26 cellular contexts compared by ENCODE assay signal in genomic region chr12:1369460-1369859, GRCh38.
DNase-seq lines count a peak whose midpoint lies in the region; ATAC-seq, FAIRE-seq and TF ChIP-seq lines count a peak whose summit lies in the region.
"Had no signal": no experiment of that assay in that cellular context is flagged by ENCODE, and none has a peak within 500 bp of the region (broad histone marks: within the 10 kb centered on the region; RNA-seq: fewer than 3 reads in every experiment).

No MANE protein-coding gene starts in this region.

- no peak for TF ChIP-seq CTCF in WTC11 (IDR thresholded peaks at IDR 0.05)

- no peaks in the 10 kb centered on the region for H3K79me1 ChIP-seq in trophoblast cell (ENCODE audit: low read length)

- H3K9me3 ChIP-seq in trophoblast cell (ENCODE audit: insufficient read depth, low read depth, low read length), result no peaks in the 10 kb centered on the region
- H3K9me3 ChIP-seq: Caco-2, mucosa of descending colon, tibial nerve had no signal

- CTCF ChIA-PET in WTC11 (lab: Charles Lee), result interaction anchor here (1.0 to 1.9 kb wide), 3 partner anchors 148 to 277 kb away, joined by 3 to 11 read pairs (median 4); no protein-coding TSS in a partner anchor

- H3K27ac Mint-ChIP-seq in WTC11, result peak overlapping the region; percentile 1; the same call in 1 of the 2 replicates
- H3K27ac Mint-ChIP-seq: activated naive CD8-positive, alpha-beta T cell treated with anti-CD3 and anti-CD28 coated beads, Interleukin-2, amount 10 ng/mL, durations not matched to agents 7 days and 5 days; effector memory CD8-positive, alpha-beta T cell; stimulated activated naive CD8-positive, alpha-beta T cell treated with anti-CD3 and anti-CD28 coated beads, Interleukin-15, amount 100 ng/mL, for 72 hours had no signal

- no peak overlapping the region for H3K4me3 ChIP-seq in trophoblast cell (ENCODE audit: low read depth, low read length)
- H3K4me3 ChIP-seq: BLaER1, mucosa of descending colon, PC-9, tibial nerve had no signal

- H3K4ac ChIP-seq in trophoblast cell (ENCODE audit: low read depth, low read length), result no peak overlapping the region

- no peak overlapping the region for H3K18ac ChIP-seq in trophoblast cell (ENCODE audit: low read length)

- no peaks in the 10 kb centered on the region for H3K79me2 ChIP-seq in trophoblast cell (ENCODE audit: control insufficient read depth, insufficient read depth, low read length, poor library complexity)

- no peak overlapping the region for H2BK12ac ChIP-seq in trophoblast cell (ENCODE audit: low read length)

- H4K8ac ChIP-seq in trophoblast cell (ENCODE audit: low read depth, low read length), result no peak overlapping the region

- H2BK120ac ChIP-seq in trophoblast cell (ENCODE audit: insufficient read depth, low read length, poor library complexity), result no peak overlapping the region

- peak; percentile 72 for FAIRE-seq in HTR-8/SVneo (lab: Jason Lieb, UNC)
- FAIRE-seq: GM12891 had no signal

- H3K14ac ChIP-seq in trophoblast cell (ENCODE audit: low read length), result no peak overlapping the region

- no peaks in the 10 kb centered on the region for H3K27me3 Mint-ChIP-seq in WTC11 (ENCODE audit: low read depth)
- H3K27me3 Mint-ChIP-seq: activated naive CD8-positive, alpha-beta T cell treated with anti-CD3 and anti-CD28 coated beads, Interleukin-2, amount 10 ng/mL, durations not matched to agents 7 days and 5 days; effector memory CD8-positive, alpha-beta T cell; stimulated activated naive CD8-positive, alpha-beta T cell treated with anti-CD3 and anti-CD28 coated beads, Interleukin-15, amount 100 ng/mL, for 72 hours had no signal

- no peak overlapping the region for H4K12ac ChIP-seq in trophoblast cell (ENCODE audit: low read depth, low read length)

- H2AK5ac ChIP-seq in trophoblast cell (ENCODE audit: low read length), result no peak overlapping the region

- no CpG with 5 or more reads among the region's 5 CpGs for WGBS in trophoblast cell (ENCODE audit: extremely low coverage, insufficient coverage, insufficient read length)

- H3K36me3 Mint-ChIP-seq in WTC11, result peaks cover 12% of the 10 kb centered on the region; the same call in 1 of the 2 replicates

- H3K36me3 ChIP-seq in trophoblast cell (ENCODE audit: control insufficient read depth in 1 of 2, insufficient read depth in 2 of 2, low read length in 2 of 2), result peaks cover 0 to 3% of the 10 kb centered on the region in 2 experiments

- peaks cover 0 to 3% of the 10 kb centered on the region in 2 experiments for H3K4me1 ChIP-seq in trophoblast cell (ENCODE audit: control insufficient read depth in 1 of 2, insufficient read depth in 2 of 2, low read length in 2 of 2)
- H3K4me1 ChIP-seq: BLaER1 had no signal

- no peak overlapping the region for H4K91ac ChIP-seq in trophoblast cell (ENCODE audit: low read depth, low read length)

- H3K4me2 ChIP-seq in trophoblast cell (ENCODE audit: low read length), result no peak overlapping the region
- H3K4me2 ChIP-seq: BLaER1, PC-9 had no signal

- peaks cover 24% of the 10 kb centered on the region for H3K4me1 Mint-ChIP-seq in WTC11
- H3K4me1 Mint-ChIP-seq: stimulated activated naive CD8-positive, alpha-beta T cell treated with anti-CD3 and anti-CD28 coated beads, Interleukin-15, amount 100 ng/mL, for 72 hours had no signal

- no peak overlapping the region; the same call in 1 of the 2 replicates for H3K4me3 Mint-ChIP-seq in WTC11
- H3K4me3 Mint-ChIP-seq: activated naive CD8-positive, alpha-beta T cell treated with anti-CD3 and anti-CD28 coated beads, Interleukin-2, amount 10 ng/mL, durations not matched to agents 7 days and 5 days; effector memory CD8-positive, alpha-beta T cell; stimulated activated naive CD8-positive, alpha-beta T cell treated with anti-CD3 and anti-CD28 coated beads, Interleukin-15, amount 100 ng/mL, for 72 hours had no signal

- POLR2A ChIA-PET in WTC11 (lab: Charles Lee), result interaction anchor here (0.7 kb wide), 1 partner anchor 11 kb away, joined by 4 read pairs; no protein-coding TSS in a partner anchor

- no peak overlapping the region for H3K9ac ChIP-seq in trophoblast cell (ENCODE audit: low read length)
- H3K9ac ChIP-seq: BLaER1 had no signal

- H3K27ac ChIP-seq in trophoblast cell (ENCODE audit: low read depth, low read length), result no peak overlapping the region
- H3K27ac ChIP-seq: BLaER1, PC-9, tibial nerve had no signal

- no peaks in the 10 kb centered on the region for H3K27me3 ChIP-seq in trophoblast cell (ENCODE audit: insufficient read depth, low read length)
- H3K27me3 ChIP-seq: BLaER1, tibial nerve had no signal

- H2AFZ ChIP-seq in trophoblast cell (ENCODE audit: insufficient read depth, low read length, poor library complexity), result no peak overlapping the region
- H2AFZ ChIP-seq: PC-9 had no signal

- no peak overlapping the region for H2BK5ac ChIP-seq in trophoblast cell (ENCODE audit: low read depth, low read length, poor library complexity)

- peaks cover 11% of the 10 kb centered on the region for H3K9me3 Mint-ChIP-seq in WTC11
- H3K9me3 Mint-ChIP-seq: activated naive CD8-positive, alpha-beta T cell treated with anti-CD3 and anti-CD28 coated beads, Interleukin-2, amount 10 ng/mL, durations not matched to agents 7 days and 5 days; effector memory CD8-positive, alpha-beta T cell; stimulated activated naive CD8-positive, alpha-beta T cell treated with anti-CD3 and anti-CD28 coated beads, Interleukin-15, amount 100 ng/mL, for 72 hours had no signal

- ATAC-seq in WTC11, result no peak
- ATAC-seq: effector memory CD8-positive, alpha-beta T cell; mucosa of descending colon; stimulated activated naive CD8-positive, alpha-beta T cell treated with anti-CD3 and anti-CD28 coated beads, Interleukin-15, amount 100 ng/mL, for 72 hours had no signal

- DNase-seq in HTR-8/SVneo (ENCODE audit: insufficient read length, low spot score) (no peak), WTC11 (ENCODE audit: low spot score) (no peak), iris pigment epithelial cell (ENCODE audit: low read depth) (peak; percentile 5), trophoblast cell (peak; percentile 30 to 35), NCI-H1694 treated with DMSO at 0.1 percent for 48 hours (lab: John Stamatoyannopoulos, UW) (no peak), RKO (ENCODE audit: low spot score) (no peak), germinal center (ENCODE audit: low spot score) (no peak)
- DNase-seq in stimulated activated CD8-positive, alpha-beta memory T cell treated with anti-CD3 and anti-CD28 coated beads, Interleukin-4, amount 100 ng/mL, for 48 hours, result no peak
- DNase-seq: ACHN; activated CD4-positive, alpha-beta T cell treated with anti-CD3 and anti-CD28 coated beads, Interleukin-2, amount 50 U/mL, for 48 hours; activated CD4-positive, CD25-positive, alpha-beta regulatory T cell; activated naive CD8-positive, alpha-beta T cell treated with anti-CD3 and anti-CD28 coated beads, Interleukin-2, amount 10 ng/mL, durations not matched to agents 7 days and 5 days; Caco-2; DND-41; effector memory CD8-positive, alpha-beta T cell; mucosa of descending colon; NCI-H1105 treated with DMSO at 0.1 percent for 48 hours; NCI-H2081 treated with DMSO at 0.1 percent for 48 hours; NCI-H446; PC-9; stimulated activated CD4-positive, alpha-beta T cell treated with anti-CD3 and anti-CD28 coated beads, Interleukin-4, amount 100 ng/mL, for 24 hours; stimulated activated naive CD8-positive, alpha-beta T cell treated with anti-CD3 and anti-CD28 coated beads, Interleukin-15, amount 100 ng/mL, for 72 hours; T-helper 9 cell had no signal

- no peak overlapping the region for H3K23ac ChIP-seq in trophoblast cell (ENCODE audit: low read length)

TF ChIP-seq in WTC11, 78 proteins besides CTCF, POLR2A, EP300 and RAD21 (continues in another document):
- TF ChIP-seq, protein P1, sequence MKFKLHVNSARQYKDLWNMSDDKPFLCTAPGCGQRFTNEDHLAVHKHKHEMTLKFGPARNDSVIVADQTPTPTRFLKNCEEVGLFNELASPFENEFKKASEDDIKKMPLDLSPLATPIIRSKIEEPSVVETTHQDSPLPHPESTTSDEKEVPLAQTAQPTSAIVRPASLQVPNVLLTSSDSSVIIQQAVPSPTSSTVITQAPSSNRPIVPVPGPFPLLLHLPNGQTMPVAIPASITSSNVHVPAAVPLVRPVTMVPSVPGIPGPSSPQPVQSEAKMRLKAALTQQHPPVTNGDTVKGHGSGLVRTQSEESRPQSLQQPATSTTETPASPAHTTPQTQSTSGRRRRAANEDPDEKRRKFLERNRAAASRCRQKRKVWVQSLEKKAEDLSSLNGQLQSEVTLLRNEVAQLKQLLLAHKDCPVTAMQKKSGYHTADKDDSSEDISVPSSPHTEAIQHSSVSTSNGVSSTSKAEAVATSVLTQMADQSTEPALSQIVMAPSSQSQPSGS (CRISPR knock-in tag; IDR thresholded peaks at IDR 0.05; ENCODE audit: borderline replicate concordance, low read depth), result no peak
- no peak for TF ChIP-seq E2F4 (CRISPR knock-in tag; IDR thresholded peaks at IDR 0.05; ENCODE audit: borderline replicate concordance, low read depth)

Comparison
In these comparisons a context has a peak if more than half of its experiments do, and no peak if none do; other contexts are left out.
1. DNase-seq: peak in iris pigment epithelial cell (single experiment) and trophoblast cell (2 of 2); none in HTR-8/SVneo (single experiment), WTC11 (single experiment), stimulated activated CD8-positive, alpha-beta memory T cell treated with anti-CD3 and anti-CD28 coated beads, Interleukin-4, amount 100 ng/mL, for 48 hours (single experiment), NCI-H1694 treated with DMSO at 0.1 percent for 48 hours (single experiment), RKO (single experiment) and germinal center (single experiment).